In the genomic region with DNA sequence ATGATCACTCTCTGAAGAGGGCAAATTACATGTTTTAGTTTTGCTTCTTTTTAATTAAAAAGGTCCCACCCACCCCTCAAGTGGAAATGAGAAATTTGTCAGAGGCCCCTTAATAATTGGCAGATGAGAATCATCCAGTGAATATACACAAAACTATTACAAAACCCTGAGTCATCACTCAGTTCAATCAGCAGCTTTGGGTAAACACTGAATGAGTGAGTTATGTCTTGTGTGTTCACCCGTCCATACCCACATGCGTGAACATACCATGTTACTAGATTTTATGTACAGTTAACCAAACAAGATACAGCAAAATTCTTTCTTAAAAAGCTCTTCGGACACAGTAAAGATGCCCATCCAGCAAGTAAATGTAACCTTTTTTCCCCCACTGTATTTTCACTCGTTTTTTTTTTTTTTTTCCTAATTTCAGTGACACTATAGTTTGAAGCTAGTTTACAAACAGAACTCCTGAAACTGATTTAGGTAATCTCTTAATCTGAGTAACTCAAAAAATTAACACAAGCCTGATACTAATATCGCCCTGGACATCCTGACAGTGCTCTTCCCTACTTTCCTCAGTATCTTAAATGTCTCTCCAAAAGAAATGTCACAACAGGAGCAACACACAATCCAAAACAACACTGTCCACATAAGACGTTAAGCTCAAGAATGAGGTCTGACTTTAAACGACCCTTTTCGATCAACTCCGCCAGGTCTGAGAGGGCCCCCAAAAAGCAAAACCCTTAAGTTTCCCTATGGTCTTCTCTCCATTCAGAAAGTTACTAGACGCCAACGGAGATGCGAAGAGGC, we compare ENCODE assay signal across 8 cellular contexts. TPM values are rescaled to one million over a fixed set of nuclear protein-coding genes. Genes with fewer than 3 reads are reported as not detected.
DNase-seq lines count a peak whose midpoint lies in the region; ATAC-seq, FAIRE-seq and TF ChIP-seq lines count a peak whose summit lies in the region.

No MANE protein-coding gene starts in this region.

- POLR2A ChIA-PET in endothelial cell of umbilical vein (lab: Charles Lee): interaction anchor here (0.6 to 1.0 kb wide), 3 partner anchors 20 to 70 kb away, joined by 3 to 4 read pairs (median 3); no protein-coding TSS in a partner anchor

- CTCF ChIA-PET in endothelial cell of umbilical vein (lab: Charles Lee): interaction anchor here (0.6 to 2.5 kb wide), 5 partner anchors 19 to 735 kb away, joined by 3 to 8 read pairs (median 3); no protein-coding TSS in a partner anchor

- H3K9me3 ChIP-seq in endothelial cell of umbilical vein (replicated peaks; ENCODE audit: control insufficient read depth, insufficient read depth, low read length) (no peaks in the 10 kb centered on the region), muscle layer of duodenum (ENCODE audit: control insufficient read depth in 1 of 2, low read length in 2 of 2) (no peaks in the 10 kb centered on the region)

- peaks cover 61% of the 10 kb centered on the region for H3K79me2 ChIP-seq in endothelial cell of umbilical vein (ENCODE audit: control insufficient read depth, insufficient read depth, low read length)

- no peak overlapping the region for H2AFZ ChIP-seq in endothelial cell of umbilical vein (ENCODE audit: low read depth, low read length)

- H3K27ac ChIP-seq in endothelial cell of umbilical vein (ENCODE audit: insufficient read depth, low read depth, low read length) (peak overlapping the region; percentile 81), muscle layer of duodenum (ENCODE audit: low read length) (peak overlapping the region; percentile 95)

- no peak for TF ChIP-seq CTCF in endothelial cell of umbilical vein (IDR thresholded peaks at IDR 0.05; ENCODE audit: extremely low read depth in 1 of 2, insufficient read depth in 1 of 2, low read depth in 1 of 2, low read length in 2 of 2)

- dilution Hi-C loops in endothelial cell of umbilical vein (cut with MboI; ENCODE audit: extremely low pct_ligation_motif_present, low sequenced_read_pairs): no loop called here

- no peaks in the 10 kb centered on the region for H3K36me3 ChIP-seq in endothelial cell of umbilical vein (ENCODE audit: control insufficient read depth in 2 of 2, extremely low read depth in 1 of 2, insufficient read depth in 2 of 2, low read length in 2 of 2)
- peaks cover 0 to 25% of the 10 kb centered on the region in 2 donors for H3K36me3 ChIP-seq in muscle layer of duodenum (ENCODE audit: control insufficient read depth in 1 of 2, insufficient read depth in 2 of 2, low read length in 2 of 2)

- H3K4me1 ChIP-seq in endothelial cell of umbilical vein (ENCODE audit: control insufficient read depth, extremely low read depth, insufficient read depth, low read length) (peaks cover 17% of the 10 kb centered on the region), muscle layer of duodenum (ENCODE audit: control insufficient read depth in 1 of 2, insufficient read depth in 2 of 2, low read length in 2 of 2) (peaks cover 10 to 26% of the 10 kb centered on the region in 2 donors)

- H3K4me3 ChIP-seq in endothelial cell of umbilical vein (replicated peaks in 1 of 3; ENCODE audit: insufficient read depth in 1 of 3, low read depth in 1 of 3, low read length in 3 of 3): peak overlapping the region; percentile 73 to 94 (median 93)
- peak overlapping the region; percentile 85 to 90 for H3K4me3 ChIP-seq in muscle layer of duodenum (ENCODE audit: low read depth in 1 of 2, low read length in 2 of 2)

- no peaks in the 10 kb centered on the region for H4K20me1 ChIP-seq in endothelial cell of umbilical vein (replicated peaks; ENCODE audit: control insufficient read depth, extremely low read depth, insufficient read depth, low read length)

- H3K27me3 ChIP-seq in endothelial cell of umbilical vein (ENCODE audit: control insufficient read depth in 2 of 2, insufficient read depth in 2 of 2, low read length in 2 of 2): no peaks in the 10 kb centered on the region
- no peaks in the 10 kb centered on the region for H3K27me3 ChIP-seq in muscle layer of duodenum (ENCODE audit: low read depth, low read length)

- no peaks in the 10 kb centered on the region for H3K9me1 ChIP-seq in endothelial cell of umbilical vein (replicated peaks; ENCODE audit: control insufficient read depth, extremely low read depth, insufficient read depth, low read length)

- TSS peak; percentile 26 for BruUV-seq in endothelial cell of umbilical vein (replicated peaks; lab: Mats Ljungman, UMichigan)

- intact Hi-C loops in endothelial cell of umbilical vein (cut with micrococcal nuclease): loop anchor here (2.0 to 10.0 kb wide), 3 partner anchors 29 to 485 kb away; a partner anchor contains a TSS

- H3K4me2 ChIP-seq in endothelial cell of umbilical vein (ENCODE audit: insufficient read depth, low read length): peak overlapping the region; percentile 100

- TF ChIP-seq POLR2A in endothelial cell of umbilical vein (IDR thresholded peaks at IDR 0.05; ENCODE audit: low read depth, low read length): peak; percentile 19

- peak; percentile 0 for ATAC-seq in GM18517 (IDR thresholded peaks at IDR 0.05; ENCODE audit: unreplicated experiment)
- no peak for ATAC-seq in GM19023 (IDR thresholded peaks at IDR 0.05; ENCODE audit: unreplicated experiment)

- peak overlapping the region; percentile 91 for H3K9ac ChIP-seq in endothelial cell of umbilical vein (replicated peaks; ENCODE audit: extremely low read depth, insufficient read depth, low read length)

- peak; percentile 38 to 41 for DNase-seq in AML-193 (lab: John Stamatoyannopoulos, UW)
- DNase-seq in Kasumi-1 (lab: John Stamatoyannopoulos, UW): peak; percentile 22 to 33
- peak; percentile 7 to 37 for DNase-seq in SW 1271 (lab: John Stamatoyannopoulos, UW)
- peak; percentile 83 for DNase-seq in endothelial cell of umbilical vein (ENCODE audit: low read depth, low spot score)
- no peak for DNase-seq in GM19238 (ENCODE audit: insufficient read length, low spot score)

- FAIRE-seq in endothelial cell of umbilical vein (lab: Jason Lieb, UNC): peak; percentile 90

TF ChIP-seq in endothelial cell of umbilical vein, 7 proteins besides CTCF, POLR2A, EP300 and RAD21:
- TF ChIP-seq EZH2 (IDR thresholded peaks at IDR 0.05; ENCODE audit: borderline replicate concordance, low read depth, low read length, severe bottlenecking) (no peak), FOS (IDR thresholded peaks at IDR 0.05; ENCODE audit: borderline replicate concordance, insufficient read depth, low read length) (peak; percentile 79), POLR2AphosphoS5 (IDR thresholded peaks at IDR 0.05; ENCODE audit: insufficient read depth, low read depth, low read length) (peak; percentile 48), JUN (IDR thresholded peaks at IDR 0.05; ENCODE audit: borderline replicate concordance, insufficient read depth, insufficient read length, low read depth) (peak; percentile 66)
- TF ChIP-seq, protein P1, sequence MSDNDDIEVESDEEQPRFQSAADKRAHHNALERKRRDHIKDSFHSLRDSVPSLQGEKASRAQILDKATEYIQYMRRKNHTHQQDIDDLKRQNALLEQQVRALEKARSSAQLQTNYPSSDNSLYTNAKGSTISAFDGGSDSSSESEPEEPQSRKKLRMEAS (IDR thresholded peaks at IDR 0.05; ENCODE audit: insufficient read depth, insufficient read length): no peak

RNA-seq across cellular contexts. Expression of a gene that starts 1.3 kb away (rescaled TPM):
- 82.6 and 83.4 TPM in 2 replicates for total RNA-seq in endothelial cell of umbilical vein
- polyA plus RNA-seq in endothelial cell of umbilical vein: 24.7 TPM in 2 replicates
- 28.5 and 30.3 TPM in 2 replicates for polyA plus RNA-seq in endothelial cell of umbilical vein (2011; cell fraction: cytosol; rRNA removed)
- polyA plus RNA-seq in endothelial cell of umbilical vein (2011; cell fraction: nucleus; rRNA removed): 86.5 and 86.7 TPM in 2 replicates
- 49.3 and 72.3 TPM in 2 replicates for polyA plus RNA-seq in endothelial cell of umbilical vein (2012)
- polyA minus RNA-seq in endothelial cell of umbilical vein: 63.8 and 69.2 TPM in 2 replicates
- 37.9 TPM for polyA minus RNA-seq in endothelial cell of umbilical vein (2011; cell fraction: cytosol; rRNA and poly(A)+ RNA removed)
- polyA minus RNA-seq in endothelial cell of umbilical vein (2011; cell fraction: nucleus; rRNA and poly(A)+ RNA removed): 105 and 142 TPM in 2 replicates
